In the genomic region with DNA sequence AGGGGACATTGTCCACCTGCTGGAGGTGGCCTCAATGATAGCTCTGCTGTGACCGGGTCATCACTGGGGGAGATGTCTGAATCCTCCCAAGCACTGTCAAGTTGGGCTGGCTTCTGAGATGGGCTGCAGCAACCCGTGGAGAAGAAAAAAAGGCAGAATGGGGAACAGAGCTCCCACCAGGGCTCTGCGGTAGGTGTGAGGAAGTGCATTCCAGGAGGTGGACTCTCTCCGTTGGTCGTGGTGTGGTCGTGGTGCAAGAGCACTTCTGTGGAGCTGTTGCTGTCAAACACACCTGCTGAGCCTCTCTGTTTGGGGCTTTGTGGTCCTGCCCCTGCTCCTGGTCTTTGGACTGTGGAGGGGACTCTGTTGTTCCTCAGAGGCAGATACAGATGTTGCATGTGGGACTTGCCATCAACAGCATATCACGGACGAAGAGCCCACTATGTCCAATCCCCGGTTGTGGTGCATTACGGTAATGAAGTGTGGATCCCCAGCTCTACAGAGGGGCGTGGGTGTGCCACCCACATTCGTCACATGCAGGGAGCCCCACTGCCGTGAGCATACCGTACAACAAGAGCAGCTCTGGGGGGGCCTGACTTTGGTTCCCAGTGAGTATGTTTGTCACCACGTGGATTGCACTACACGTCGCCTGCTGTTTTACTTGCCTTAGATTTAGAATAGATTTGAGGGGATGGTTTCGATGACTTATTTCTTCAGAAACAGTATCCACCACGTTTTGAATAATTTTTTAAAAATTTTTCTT, we compare ENCODE assay signal across 21 cellular contexts. TPM values are rescaled to one million over a fixed set of nuclear protein-coding genes. Genes with fewer than 3 reads are reported as not detected.
"Had no signal": no experiment of that assay in that cellular context is flagged by ENCODE, and none has a peak within 500 bp of the region (broad histone marks: within the 10 kb centered on the region; RNA-seq: fewer than 3 reads in every experiment).

No MANE protein-coding gene starts in this region.

- H3K36me3 ChIP-seq: right atrium auricular region had no signal

- H3K27me3 Mint-ChIP-seq: activated CD8-positive, alpha-beta T cell treated with anti-CD3 and anti-CD28 coated beads for 36 hours; activated naive CD8-positive, alpha-beta T cell; memory B cell had no signal

- H3K27ac ChIP-seq: body of pancreas, right atrium auricular region, skin epidermis had no signal

- H3K9me3 ChIP-seq: body of pancreas, right atrium auricular region had no signal

- H3K4me3 ChIP-seq: body of pancreas, right atrium auricular region, skin epidermis had no signal

- H3K4me1 Mint-ChIP-seq: central memory CD8-positive, alpha-beta T cell; memory B cell; naive thymus-derived CD8-positive, alpha-beta T cell had no signal

- ATAC-seq: activated CD8-positive, alpha-beta T cell treated with anti-CD3 and anti-CD28 coated beads for 36 hours; activated T-cell treated with anti-CD3 and anti-CD28 coated beads, Interleukin-2, amount 50 U/mL, for 72 hours; body of pancreas; left ventricle myocardium superior; naive thymus-derived CD8-positive, alpha-beta T cell; stimulated activated naive CD8-positive, alpha-beta T cell treated with anti-CD3 and anti-CD28 coated beads, Interleukin-15, Interleukin-2, amounts not matched to agents 100 U/mL and 50 U/mL, for 24 hours had no signal

- H3K4me1 ChIP-seq: body of pancreas, right atrium auricular region had no signal

- H3K4me3 Mint-ChIP-seq: activated CD8-positive, alpha-beta T cell treated with anti-CD3 and anti-CD28 coated beads for 36 hours; activated naive CD8-positive, alpha-beta T cell; activated T-cell treated with anti-CD3 and anti-CD28 coated beads, Interleukin-2, amount 50 U/mL, for 72 hours; central memory CD8-positive, alpha-beta T cell; memory B cell; naive thymus-derived CD8-positive, alpha-beta T cell; type B pancreatic cell had no signal

- H3K27ac Mint-ChIP-seq: activated CD8-positive, alpha-beta T cell treated with anti-CD3 and anti-CD28 coated beads for 36 hours; activated naive CD8-positive, alpha-beta T cell; activated T-cell treated with anti-CD3 and anti-CD28 coated beads, Interleukin-2, amount 50 U/mL, for 72 hours; memory B cell; naive thymus-derived CD8-positive, alpha-beta T cell; type B pancreatic cell had no signal

- H3K27me3 ChIP-seq: body of pancreas, right atrium auricular region had no signal

- H3K36me3 Mint-ChIP-seq: activated naive CD8-positive, alpha-beta T cell; memory B cell; naive thymus-derived CD8-positive, alpha-beta T cell; type B pancreatic cell had no signal

- H3K9me3 Mint-ChIP-seq: activated CD8-positive, alpha-beta T cell treated with anti-CD3 and anti-CD28 coated beads for 36 hours; activated T-cell treated with anti-CD3 and anti-CD28 coated beads, Interleukin-2, amount 50 U/mL, for 72 hours; central memory CD8-positive, alpha-beta T cell; memory B cell; naive thymus-derived CD8-positive, alpha-beta T cell; type B pancreatic cell had no signal

- DNase-seq: activated CD4-positive, alpha-beta T cell treated with anti-CD3 and anti-CD28 coated beads for 4 hours; activated CD8-positive, alpha-beta T cell treated with anti-CD3 and anti-CD28 coated beads for 36 hours; activated gamma-delta T cell treated with Interleukin-2 at 50 U/mL for 16 hours; activated T-cell treated with anti-CD3 and anti-CD28 coated beads, Interleukin-2, amount 50 U/mL, for 72 hours; amygdala; body of pancreas; effector CD8-positive, alpha-beta T cell; foreskin fibroblast; hippocampal formation; left ventricle myocardium superior; stimulated activated CD4-positive, alpha-beta T cell treated with anti-CD3 and anti-CD28 coated beads, Interleukin-4, amount 100 ng/mL, for 4 hours; stimulated activated CD8-positive, alpha-beta memory T cell treated with anti-CD3 and anti-CD28 coated beads, Interleukin-4, amount 100 ng/mL, for 48 hours; stimulated activated naive CD8-positive, alpha-beta T cell treated with anti-CD3 and anti-CD28 coated beads, Interleukin-15, Interleukin-2, amounts not matched to agents 100 U/mL and 50 U/mL, for 24 hours had no signal

RNA-seq across cellular contexts. Expression of gene PITX1, which starts 36.0 kb away (rescaled TPM):
- total RNA-seq: body of pancreas; kidney epithelial cell; left ventricle myocardium superior; naive thymus-derived CD8-positive, alpha-beta T cell; right atrium auricular region had no signal
- polyA plus RNA-seq: naive thymus-derived CD8-positive, alpha-beta T cell had no signal
